In the genomic region with DNA sequence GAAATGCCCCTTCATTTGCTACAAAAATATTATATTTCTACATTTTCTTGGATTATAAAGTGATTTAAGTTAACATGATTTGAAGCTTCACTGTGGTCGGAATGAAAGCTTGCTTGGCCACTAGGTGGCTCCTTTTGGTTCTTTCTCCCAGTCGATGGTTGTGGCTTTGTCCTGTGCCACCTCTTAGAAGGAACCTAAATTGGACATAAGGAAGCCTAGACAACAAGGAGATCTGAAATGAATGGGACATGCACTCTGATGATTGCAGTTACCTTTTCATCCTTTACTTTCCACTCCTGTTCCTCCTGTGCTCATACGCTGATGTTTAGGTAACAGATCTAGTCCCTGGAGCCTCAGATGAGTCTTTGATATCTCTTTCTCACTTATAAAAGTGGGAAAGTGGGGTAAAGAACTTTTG, we compare ENCODE assay signal across 8 cellular contexts. TPM values are rescaled to one million over a fixed set of nuclear protein-coding genes. Genes with fewer than 3 reads are reported as not detected.
DNase-seq lines count a peak whose midpoint lies in the region; ATAC-seq and TF ChIP-seq lines count a peak whose summit lies in the region.

No MANE protein-coding gene starts in this region.

- no peak for ATAC-seq in GM21825 (IDR thresholded peaks at IDR 0.05; ENCODE audit: unreplicated experiment)
- ATAC-seq in HG02840 (IDR thresholded peaks at IDR 0.05; ENCODE audit: low FRiP score, unreplicated experiment), result no peak

- H4K91ac ChIP-seq in trophoblast cell (ENCODE audit: low read depth, low read length), result no peak overlapping the region

- H4K12ac ChIP-seq in trophoblast cell (ENCODE audit: low read depth, low read length), result no peak overlapping the region

- no peak overlapping the region for H3K4me2 ChIP-seq in trophoblast cell (ENCODE audit: low read length)

- H3K27me3 ChIP-seq in NT2/D1 (ENCODE audit: insufficient read depth, insufficient read length) (no peaks in the 10 kb centered on the region), trophoblast cell (ENCODE audit: insufficient read depth, low read length) (no peaks in the 10 kb centered on the region), suprapubic skin (no peaks in the 10 kb centered on the region)

- H3K9me3 ChIP-seq in NT2/D1 (ENCODE audit: insufficient read depth, low read length) (0 out of 2 replicates have a peak, but pooled peaks cover 6% of the 10 kb centered on the region), trophoblast cell (ENCODE audit: insufficient read depth, low read depth, low read length) (no peaks in the 10 kb centered on the region), suprapubic skin (no peaks in the 10 kb centered on the region)

- no peaks in the 10 kb centered on the region for H3K79me1 ChIP-seq in trophoblast cell (ENCODE audit: low read length)

- H2BK12ac ChIP-seq in trophoblast cell (ENCODE audit: low read length), result no peak overlapping the region

- H3K27ac ChIP-seq in 22Rv1 (peak overlapping the region; percentile 72), trophoblast cell (ENCODE audit: low read depth, low read length) (no peak overlapping the region), suprapubic skin (no peak overlapping the region)

- no peak overlapping the region for H3K4ac ChIP-seq in trophoblast cell (ENCODE audit: low read depth, low read length)

- no peaks in the 10 kb centered on the region for H3K79me2 ChIP-seq in trophoblast cell (ENCODE audit: control insufficient read depth, insufficient read depth, low read length, poor library complexity)

- H2AK5ac ChIP-seq in trophoblast cell (ENCODE audit: low read length), result no peak overlapping the region

- TF ChIP-seq POLR2A in suprapubic skin (IDR thresholded peaks at IDR 0.05), result no peak

- no peak overlapping the region for H3K23ac ChIP-seq in trophoblast cell (ENCODE audit: low read length)

- no peak overlapping the region for H3K14ac ChIP-seq in trophoblast cell (ENCODE audit: low read length)

- H3K36me3 ChIP-seq in NT2/D1 (ENCODE audit: insufficient read depth, insufficient read length, low read length) (no peaks in the 10 kb centered on the region), trophoblast cell (ENCODE audit: control insufficient read depth in 1 of 2, insufficient read depth in 2 of 2, low read length in 2 of 2) (no peaks in the 10 kb centered on the region), suprapubic skin (no peaks in the 10 kb centered on the region)

- no CpG with 5 or more reads among the region's 3 CpGs for WGBS in trophoblast cell (ENCODE audit: extremely low coverage, insufficient coverage, insufficient read length)
- WGBS in suprapubic skin, result 73% methylated on average over 3 of the region's 3 CpGs

- no peak overlapping the region for H2BK120ac ChIP-seq in trophoblast cell (ENCODE audit: insufficient read depth, low read length, poor library complexity)

- H3K4me1 ChIP-seq in NT2/D1 (ENCODE audit: insufficient read depth, insufficient read length) (no peaks in the 10 kb centered on the region), trophoblast cell (ENCODE audit: control insufficient read depth in 1 of 2, insufficient read depth in 2 of 2, low read length in 2 of 2) (no peaks in the 10 kb centered on the region), suprapubic skin (peaks cover 27% of the 10 kb centered on the region)

- TF ChIP-seq CTCF in 22Rv1 (IDR thresholded peaks at IDR 0.05), result peak; percentile 81
- peak; percentile 81 for TF ChIP-seq CTCF in choroid plexus epithelial cell (conservative IDR thresholded peaks at IDR 0.05; ENCODE audit: low read depth, low read length)
- peak in 1 of 2 donors; percentile 34 for TF ChIP-seq CTCF in suprapubic skin (IDR thresholded peaks at IDR 0.05)

- H3K18ac ChIP-seq in trophoblast cell (ENCODE audit: low read length), result no peak overlapping the region

- DNase-seq in GM03348 (ENCODE audit: low spot score) (peak; percentile 9), NT2/D1 (ENCODE audit: low read depth, low spot score) (peak; percentile 25), choroid plexus epithelial cell (ENCODE audit: low read depth) (peak; percentile 70), trophoblast cell (peak; percentile 13 to 57), suprapubic skin (ENCODE audit: low spot score in 2 of 2) (no peak)

- no peak overlapping the region for H2AFZ ChIP-seq in trophoblast cell (ENCODE audit: insufficient read depth, low read length, poor library complexity)

- TF ChIP-seq EP300 in suprapubic skin (IDR thresholded peaks at IDR 0.05), result no peak

- H2BK5ac ChIP-seq in trophoblast cell (ENCODE audit: low read depth, low read length, poor library complexity), result no peak overlapping the region

- no peak overlapping the region for H4K8ac ChIP-seq in trophoblast cell (ENCODE audit: low read depth, low read length)

- H3K4me3 ChIP-seq in NT2/D1 (ENCODE audit: insufficient read length, low read depth), result no peak overlapping the region
- H3K4me3 ChIP-seq in choroid plexus epithelial cell (ENCODE audit: low read depth, low read length), result no peak overlapping the region
- H3K4me3 ChIP-seq in trophoblast cell (ENCODE audit: low read depth, low read length), result no peak overlapping the region
- no peak overlapping the region for H3K4me3 ChIP-seq in suprapubic skin

- no peak overlapping the region for H3K9ac ChIP-seq in NT2/D1 (ENCODE audit: insufficient read length, low read depth)
- H3K9ac ChIP-seq in trophoblast cell (ENCODE audit: low read length), result no peak overlapping the region

RNA-seq across cellular contexts. Expression of gene FTO, which starts 39.2 kb away (rescaled TPM):
- polyA plus RNA-seq in trophoblast cell (2013), result 36.4 and 40.5 TPM in 2 replicates
- total RNA-seq in suprapubic skin, result 100 to 1,000 TPM in 1 of 4 donors, 10 to 100 TPM in 3; 64.4 to 116 (median 71.3) TPM

RNA-seq across cellular contexts. Expression of gene RPGRIP1L, which starts 39.5 kb away (rescaled TPM):
- 6.7 and 7.3 TPM in 2 replicates for polyA plus RNA-seq in trophoblast cell (2013)
- 1 to 10 TPM; 2.4 to 7.2 (median 3.8) TPM for total RNA-seq in suprapubic skin

Comparison
In these comparisons a context has a peak if more than half of its experiments do, and no peak if none do; other contexts are left out.
1. DNase-seq: peak in GM03348 (single experiment), NT2/D1 (single experiment), choroid plexus epithelial cell (single experiment) and trophoblast cell (2 of 2); none in suprapubic skin (0 of 2).